ENCODE assay signal across 11 cellular contexts in genomic region chr20:37294262-37294981, GRCh38. TPM values are rescaled to one million over a fixed set of nuclear protein-coding genes. Genes with fewer than 3 reads are reported as not detected.
DNase-seq lines count a peak whose midpoint lies in the region; ATAC-seq and TF ChIP-seq lines count a peak whose summit lies in the region.
"Had no signal": no experiment of that assay in that cellular context is flagged by ENCODE, and none has a peak within 500 bp of the region (broad histone marks: within the 10 kb centered on the region; RNA-seq: fewer than 3 reads in every experiment).

No MANE protein-coding gene starts in this region.

- TF ChIP-seq CTCF in omental fat pad (IDR thresholded peaks at IDR 0.05), result no peak

- ATAC-seq in omental fat pad (ENCODE audit: low FRiP score), result peak; percentile 11
- ATAC-seq: T-helper 17 cell had no signal

- DNase-seq in Ammon's horn (ENCODE audit: low spot score) (peak; percentile 28), NCI-H460 (ENCODE audit: extremely low read depth, low read depth) (peak; percentile 39), dermis microvascular lymphatic vessel endothelial cell (ENCODE audit: low read depth in 2 of 2) (peak; percentile 4 to 16), omental fat pad (ENCODE audit: low spot score) (no peak), DMS 273 treated with DMSO at 0.1 percent for 48 hours (lab: John Stamatoyannopoulos, UW) (no peak), NCI-H526 (lab: John Stamatoyannopoulos, UW) (no peak), anterior cingulate cortex (lab: John Stamatoyannopoulos, UW) (no peak)
- no peak for DNase-seq in NK-92 treated with Interleukin-12 subunit alpha and Interleukin-12 subunit beta, amount 100 ng/mL, for 24 hours (lab: John Stamatoyannopoulos, UW)
- DNase-seq: activated effector memory CD4-positive, alpha-beta T cell treated with anti-CD3 and anti-CD28 coated beads, Interleukin-2, amount 50 U/mL, for 16 hours; occipital lobe; T-helper 17 cell had no signal

RNA-seq across cellular contexts. Expression of gene MANBAL, which starts 5.0 kb away (rescaled TPM):
- 27.6 and 28.9 TPM in 2 replicates for total RNA-seq in NCI-H460 (2014; rRNA removed; shearing (Covaris generic))
- 21.5 and 30.0 TPM in 2 replicates for polyA plus RNA-seq in NCI-H460 (2014; cell fraction: nucleus; rRNA removed)
- total RNA-seq in dermis microvascular lymphatic vessel endothelial cell, result 11.4 and 15.4 TPM in 2 replicates
- total RNA-seq in omental fat pad, result 10 to 100 TPM; 25.8 to 37.8 (median 31.9) TPM

RNA-seq across cellular contexts. Expression of gene GHRH, which starts 32.8 kb away (rescaled TPM):
- total RNA-seq in NCI-H460 (2014; rRNA removed; shearing (Covaris generic)), result not detected in 2 replicates
- polyA plus RNA-seq in NCI-H460 (2014; cell fraction: nucleus; rRNA removed), result not detected in 2 replicates
- total RNA-seq in dermis microvascular lymphatic vessel endothelial cell (not detected in 2 replicates), omental fat pad (not detected)
- total RNA-seq: occipital lobe, T-helper 17 cell had no signal

RNA-seq across cellular contexts. Expression of gene SRC, which starts 51.5 kb away (rescaled TPM):
- 116 TPM in 2 replicates for total RNA-seq in NCI-H460 (2014; rRNA removed; shearing (Covaris generic))
- 285 and 339 TPM in 2 replicates for polyA plus RNA-seq in NCI-H460 (2014; cell fraction: nucleus; rRNA removed)
- total RNA-seq in dermis microvascular lymphatic vessel endothelial cell (3.7 and 4.7 TPM in 2 replicates), omental fat pad (10 to 100 TPM; 15.1 to 29.3 (median 19.7) TPM)

Comparison
In these comparisons a context has a peak if more than half of its experiments do, and no peak if none do; other contexts are left out.
1. DNase-seq: peak in Ammon's horn (single experiment), NCI-H460 (single experiment) and dermis microvascular lymphatic vessel endothelial cell (2 of 2); none in omental fat pad (single experiment), DMS 273 treated with DMSO at 0.1 percent for 48 hours (single experiment), NCI-H526 (0 of 2), anterior cingulate cortex (0 of 58) and NK-92 treated with Interleukin-12 subunit alpha and Interleukin-12 subunit beta, amount 100 ng/mL, for 24 hours (single experiment).